9 cellular contexts compared by ENCODE assay signal in the genomic region with DNA sequence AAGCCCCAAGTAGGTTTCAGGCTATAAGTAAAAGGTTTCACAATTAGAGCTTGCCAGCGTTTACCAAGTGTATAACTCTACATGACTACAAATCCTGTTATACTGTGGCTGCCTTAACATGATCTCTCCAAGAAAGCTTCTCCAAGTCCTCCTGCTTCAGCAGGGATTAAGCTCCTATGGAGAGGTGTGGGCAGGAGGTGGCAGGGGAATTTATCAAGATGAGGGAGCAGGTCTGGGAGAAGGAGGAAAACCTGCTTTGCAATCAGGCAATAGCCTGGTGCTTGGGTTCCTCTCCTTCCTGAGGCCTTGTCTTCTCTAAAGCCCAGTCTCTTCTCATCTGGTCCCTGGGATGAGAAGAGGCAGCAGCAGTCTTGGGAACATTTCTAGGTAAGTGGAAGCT.
"Had no signal": no experiment of that assay in that cellular context is flagged by ENCODE, and none has a peak within 500 bp of the region (broad histone marks: within the 10 kb centered on the region; RNA-seq: fewer than 3 reads in every experiment).

No MANE protein-coding gene starts in this region.

- H3K9me3 ChIP-seq: HAP-1 had no signal

- ATAC-seq: HCT116, HepG2 had no signal

- H3K4me3 Mint-ChIP-seq: HFFc6, IgD-negative memory B cell had no signal

- H3K9me3 Mint-ChIP-seq: HFFc6, IgD-negative memory B cell had no signal

- H3K27ac ChIP-seq: HL-60 had no signal

- H3K27ac Mint-ChIP-seq: HFFc6, IgD-negative memory B cell had no signal

- H3K4me3 ChIP-seq: HAP-1 had no signal

- H3K36me3 ChIP-seq: HAP-1 had no signal

- H3K36me3 Mint-ChIP-seq: IgD-negative memory B cell had no signal

- DNase-seq: GOT3, H7, HFFc6, KBM-7 had no signal
